Comparison of ENCODE assay signal across 30 cellular contexts in genomic region chr7:71784781-71785180, GRCh38.
"Had no signal": no experiment of that assay in that cellular context is flagged by ENCODE, and none has a peak within 500 bp of the region (broad histone marks: within the 10 kb centered on the region; RNA-seq: fewer than 3 reads in every experiment).

No MANE protein-coding gene starts in this region.

- H3K4me1 Mint-ChIP-seq: activated B cell treated with CpG ODN at 0.5 μM for 24 hours; activated naive CD4-positive, alpha-beta T cell treated with anti-CD3 and anti-CD28 coated beads, Interleukin-2, amount 50 U/mL, for 24 hours; activated naive CD8-positive, alpha-beta T cell treated with anti-CD3 and anti-CD28 coated beads for 36 hours; activated naive CD8-positive, alpha-beta T cell treated with anti-CD3 and anti-CD28 coated beads, Interleukin-2, amount 50 U/mL, for 24 hours; activated T-helper 17 cell treated with anti-CD3 and anti-CD28 coated beads, Interleukin-2, amount 50 U/mL, for 72 hours; T-helper 17 cell had no signal

- H3K4me1 ChIP-seq: adrenal gland, body of pancreas, colonic mucosa, esophagus squamous epithelium, gastroesophageal sphincter had no signal

- H3K27me3 Mint-ChIP-seq: activated B cell treated with CpG ODN at 0.5 μM for 24 hours; activated CD8-positive, alpha-beta T cell treated with anti-CD3 and anti-CD28 coated beads for 36 hours; activated naive CD4-positive, alpha-beta T cell treated with anti-CD3 and anti-CD28 coated beads, Interleukin-2, amount 50 U/mL, for 24 hours; activated naive CD8-positive, alpha-beta T cell treated with anti-CD3 and anti-CD28 coated beads for 36 hours; activated naive CD8-positive, alpha-beta T cell treated with anti-CD3 and anti-CD28 coated beads, Interleukin-2, amount 50 U/mL, for 24 hours; activated T-helper 17 cell treated with anti-CD3 and anti-CD28 coated beads, Interleukin-2, amount 50 U/mL, for 72 hours; T-helper 17 cell had no signal

- DNase-seq: activated B cell treated with CpG ODN at 0.5 μM for 24 hours; activated CD4-positive, alpha-beta T cell treated with anti-CD3 and anti-CD28 coated beads for 48 hours; activated CD4-positive, alpha-beta T cell treated with anti-CD3 and anti-CD28 coated beads, Interleukin-2, amount 50 U/mL, for 1 hour; activated CD4-positive, alpha-beta T cell treated with anti-CD3 and anti-CD28 coated beads, Interleukin-2, amount 50 U/mL, for 48 hours; activated CD8-positive, alpha-beta memory T cell treated with anti-CD3 and anti-CD28 coated beads for 24 hours; activated CD8-positive, alpha-beta T cell treated with anti-CD3 and anti-CD28 coated beads for 36 hours; activated effector memory CD4-positive, alpha-beta T cell treated with anti-CD3 and anti-CD28 coated beads, Interleukin-2, amount 50 U/mL, for 16 hours; activated naive CD4-positive, alpha-beta T cell treated with anti-CD3 and anti-CD28 coated beads for 36 hours; activated naive CD8-positive, alpha-beta T cell treated with anti-CD3 and anti-CD28 coated beads for 36 hours; activated naive CD8-positive, alpha-beta T cell treated with anti-CD3 and anti-CD28 coated beads, Interleukin-2, amount 50 U/mL, for 24 hours; activated T-cell treated with anti-CD3 and anti-CD28 coated beads, Interleukin-2, amount 50 U/mL, for 4 hours; adrenal gland; aorta; body of pancreas; central memory CD4-positive, alpha-beta T cell; cerebellar nuclear complex; colonic mucosa; effector CD8-positive, alpha-beta T cell; esophagus squamous epithelium; foreskin melanocyte; T-helper 1 cell; T-helper 17 cell; T1000; WERI-Rb-1 had no signal

- H3K4me3 Mint-ChIP-seq: activated B cell treated with CpG ODN at 0.5 μM for 24 hours; activated CD8-positive, alpha-beta T cell treated with anti-CD3 and anti-CD28 coated beads for 36 hours; activated naive CD4-positive, alpha-beta T cell treated with anti-CD3 and anti-CD28 coated beads for 36 hours; activated naive CD4-positive, alpha-beta T cell treated with anti-CD3 and anti-CD28 coated beads, Interleukin-2, amount 50 U/mL, for 24 hours; activated naive CD8-positive, alpha-beta T cell treated with anti-CD3 and anti-CD28 coated beads for 36 hours; activated naive CD8-positive, alpha-beta T cell treated with anti-CD3 and anti-CD28 coated beads, Interleukin-2, amount 50 U/mL, for 24 hours; activated T-cell treated with anti-CD3 and anti-CD28 coated beads, Interleukin-2, amount 50 U/mL, for 4 hours; activated T-helper 17 cell treated with anti-CD3 and anti-CD28 coated beads, Interleukin-2, amount 50 U/mL, for 72 hours; T-helper 17 cell; T-helper 2 cell treated with Interferon-gamma antibody and Interleukin-4, amounts not matched to agents 5 μg/mL and 100 μg/mL, for 36 hours had no signal

- H3K27ac ChIP-seq: adrenal gland, body of pancreas, colonic mucosa, epithelial cell of prostate, esophagus squamous epithelium, gastroesophageal sphincter, WERI-Rb-1 had no signal

- H3K36me3 ChIP-seq: adrenal gland, colonic mucosa, esophagus squamous epithelium, gastroesophageal sphincter, WERI-Rb-1 had no signal

- H3K4me3 ChIP-seq: adrenal gland, body of pancreas, colonic mucosa, esophagus squamous epithelium, gastroesophageal sphincter had no signal

- H3K36me3 Mint-ChIP-seq: activated naive CD4-positive, alpha-beta T cell treated with anti-CD3 and anti-CD28 coated beads, Interleukin-2, amount 50 U/mL, for 24 hours; activated naive CD8-positive, alpha-beta T cell treated with anti-CD3 and anti-CD28 coated beads for 36 hours had no signal

- H3K9me3 ChIP-seq: colonic mucosa had no signal

- H3K27ac Mint-ChIP-seq: activated B cell treated with CpG ODN at 0.5 μM for 24 hours; activated CD8-positive, alpha-beta T cell treated with anti-CD3 and anti-CD28 coated beads for 36 hours; activated naive CD4-positive, alpha-beta T cell treated with anti-CD3 and anti-CD28 coated beads for 36 hours; activated naive CD4-positive, alpha-beta T cell treated with anti-CD3 and anti-CD28 coated beads, Interleukin-2, amount 50 U/mL, for 24 hours; activated naive CD8-positive, alpha-beta T cell treated with anti-CD3 and anti-CD28 coated beads for 36 hours; activated naive CD8-positive, alpha-beta T cell treated with anti-CD3 and anti-CD28 coated beads, Interleukin-2, amount 50 U/mL, for 24 hours; activated T-helper 17 cell treated with anti-CD3 and anti-CD28 coated beads, Interleukin-2, amount 50 U/mL, for 72 hours; T-helper 17 cell; T-helper 2 cell treated with Interferon-gamma antibody and Interleukin-4, amounts not matched to agents 5 μg/mL and 100 μg/mL, for 36 hours had no signal

- ATAC-seq: activated CD4-positive, CD25-positive, alpha-beta regulatory T cell treated with anti-CD3 and anti-CD28 coated beads, Interleukin-2, amount 50 U/mL, for 24 hours; activated CD8-positive, alpha-beta T cell treated with anti-CD3 and anti-CD28 coated beads for 36 hours; activated naive CD8-positive, alpha-beta T cell treated with anti-CD3 and anti-CD28 coated beads, Interleukin-2, amount 50 U/mL, for 24 hours; activated T-cell treated with anti-CD3 and anti-CD28 coated beads, Interleukin-2, amount 50 U/mL, for 4 hours; activated T-helper 17 cell treated with anti-CD3 and anti-CD28 coated beads, Interleukin-2, amount 50 U/mL, for 72 hours; body of pancreas; gastroesophageal sphincter; T-helper 17 cell had no signal

- H3K27me3 ChIP-seq: adrenal gland, body of pancreas, colonic mucosa, esophagus squamous epithelium had no signal
